ENCODE assay signal across 6 cellular contexts in the genomic region with DNA sequence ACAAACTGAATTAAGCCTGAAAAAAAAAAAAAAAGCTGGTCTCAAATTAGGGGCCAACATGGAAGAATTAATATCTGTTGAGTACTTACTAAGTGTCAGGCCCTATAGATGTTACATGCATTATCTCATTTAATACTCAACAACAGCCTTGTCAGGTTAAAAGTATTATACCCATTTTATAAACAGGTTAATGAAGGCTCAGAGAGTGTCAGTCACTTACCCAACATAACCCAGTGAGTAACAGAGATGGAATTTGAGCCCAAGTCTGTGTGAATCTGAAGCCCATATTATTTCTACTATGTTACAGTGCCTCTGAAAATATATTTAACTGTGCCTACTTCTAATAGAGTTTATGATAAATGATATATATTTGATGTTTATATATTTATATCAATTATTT.
"Had no signal": no experiment of that assay in that cellular context is flagged by ENCODE, and none has a peak within 500 bp of the region (broad histone marks: within the 10 kb centered on the region; RNA-seq: fewer than 3 reads in every experiment).

No MANE protein-coding gene starts in this region.

- DNase-seq: GOT3, H7, HFFc6, KG1 had no signal

- H3K9me3 ChIP-seq: HAP-1 had no signal

- H3K4me3 ChIP-seq: HAP-1 had no signal

- H3K36me3 ChIP-seq: HAP-1 had no signal

- ATAC-seq: HCT116 had no signal

- H3K4me1 ChIP-seq: HAP-1 had no signal
